10 cellular contexts compared by ENCODE assay signal in the genomic region with DNA sequence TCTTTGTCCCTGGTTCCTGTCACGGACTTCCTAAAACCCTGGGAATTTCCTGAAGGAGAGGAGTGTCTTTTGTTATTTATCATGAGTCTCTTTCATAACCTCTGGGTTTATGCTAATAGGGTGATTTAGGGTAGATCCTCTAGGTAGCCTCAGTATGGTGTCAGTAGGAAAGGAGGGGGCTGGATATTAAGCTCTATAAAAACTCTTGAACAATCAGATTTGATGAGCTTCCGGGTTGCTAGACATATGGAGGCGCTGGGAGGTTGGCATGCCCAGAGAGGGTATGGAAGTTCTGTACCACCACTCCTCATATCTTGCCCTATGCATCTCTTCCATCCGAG. TPM values are rescaled to one million over a fixed set of nuclear protein-coding genes. Genes with fewer than 3 reads are reported as not detected.
A peak's percentile ranks its signal among the peaks of the same experiment; 100 is the strongest.
DNase-seq lines count a peak whose midpoint lies in the region; ATAC-seq, FAIRE-seq and TF ChIP-seq lines count a peak whose summit lies in the region.
"Had no signal": no experiment of that assay in that cellular context is flagged by ENCODE, and none has a peak within 500 bp of the region (broad histone marks: within the 10 kb centered on the region; RNA-seq: fewer than 3 reads in every experiment).

No MANE protein-coding gene starts in this region.

- H2AFZ ChIP-seq in astrocyte (ENCODE audit: low read depth, low read length) = peak overlapping the region; percentile 82

- no peak for TF ChIP-seq POLR2A in lower leg skin (IDR thresholded peaks at IDR 0.05)

- H3K27me3 ChIP-seq in astrocyte (ENCODE audit: insufficient read depth, low read length) (no peaks in the 10 kb centered on the region), stomach smooth muscle (ENCODE audit: control insufficient read depth in 1 of 2, insufficient read depth in 2 of 2, low read length in 2 of 2) (no peaks in the 10 kb centered on the region)

- intact Hi-C loops in activated CD4-positive, alpha-beta T cell treated with anti-CD3 and anti-CD28 coated beads, Interleukin-2, amount 10 ng/mL, durations not matched to agents 24 days and 14 days (cut with micrococcal nuclease) = no loop called here
- intact Hi-C loops in kidney (cut with DNase I) (no loop called here), lower leg skin (cut with DNase I; ENCODE audit: low total_unique reads) (no loop called here)

- H3K27ac ChIP-seq in astrocyte (ENCODE audit: low read depth, low read length) (no peak overlapping the region), kidney (ENCODE audit: low read depth in 2 of 2, low read length in 2 of 2) (no peak overlapping the region), stomach smooth muscle (ENCODE audit: low read length) (no peak overlapping the region)

- ATAC-seq in GM18867 (IDR thresholded peaks at IDR 0.05; ENCODE audit: unreplicated experiment) (no peak), HG03469 (IDR thresholded peaks at IDR 0.05; ENCODE audit: unreplicated experiment) (no peak)

- peaks cover 11% of the 10 kb centered on the region for H3K9me3 Mint-ChIP-seq in activated CD4-positive, alpha-beta T cell treated with anti-CD3 and anti-CD28 coated beads, Interleukin-2, amount 10 ng/mL, durations not matched to agents 24 days and 14 days
- H3K9me3 Mint-ChIP-seq in astrocyte (ENCODE audit: unreplicated experiment) = no peaks in the 10 kb centered on the region

- no peaks in the 10 kb centered on the region for H3K9me3 ChIP-seq in astrocyte (ENCODE audit: insufficient read depth, low read depth, low read length)
- H3K9me3 ChIP-seq in kidney (ENCODE audit: control insufficient read depth in 1 of 2, low read length in 2 of 2) = no peaks in the 10 kb centered on the region
- H3K9me3 ChIP-seq in stomach smooth muscle (ENCODE audit: control insufficient read depth in 2 of 2, low read length in 2 of 2) = no peaks in the 10 kb centered on the region

- 56 to 63% methylated on average over 4 of the region's 4 CpGs for WGBS in lower leg skin, 2 donors

- peaks cover 4% of the 10 kb centered on the region for H3K36me3 Mint-ChIP-seq in activated CD4-positive, alpha-beta T cell treated with anti-CD3 and anti-CD28 coated beads, Interleukin-2, amount 10 ng/mL, durations not matched to agents 24 days and 14 days (ENCODE audit: low read depth)
- no peaks in the 10 kb centered on the region for H3K36me3 Mint-ChIP-seq in astrocyte (ENCODE audit: low read depth, unreplicated experiment)

- H3K4me1 Mint-ChIP-seq in activated CD4-positive, alpha-beta T cell treated with anti-CD3 and anti-CD28 coated beads, Interleukin-2, amount 10 ng/mL, durations not matched to agents 24 days and 14 days = peaks cover 10% of the 10 kb centered on the region
- H3K4me1 Mint-ChIP-seq in astrocyte (ENCODE audit: low read depth, unreplicated experiment) = no peaks in the 10 kb centered on the region

- H3K4me3 Mint-ChIP-seq in activated CD4-positive, alpha-beta T cell treated with anti-CD3 and anti-CD28 coated beads, Interleukin-2, amount 10 ng/mL, durations not matched to agents 24 days and 14 days = peak overlapping the region; percentile 84
- H3K4me3 Mint-ChIP-seq in astrocyte (ENCODE audit: unreplicated experiment) = no peak overlapping the region

- H3K27me3 Mint-ChIP-seq in activated CD4-positive, alpha-beta T cell treated with anti-CD3 and anti-CD28 coated beads, Interleukin-2, amount 10 ng/mL, durations not matched to agents 24 days and 14 days = peaks cover 2% of the 10 kb centered on the region
- no peaks in the 10 kb centered on the region for H3K27me3 Mint-ChIP-seq in astrocyte (ENCODE audit: low read depth, unreplicated experiment)

- DNase-seq in activated CD4-positive, alpha-beta T cell treated with anti-CD3 and anti-CD28 coated beads, Interleukin-2, amount 10 ng/mL, durations not matched to agents 24 days and 14 days = no peak
- DNase-seq in activated CD4-positive, alpha-beta T cell treated with anti-CD3 and anti-CD28 coated beads for 4 hours = no peak
- DNase-seq in astrocyte (ENCODE audit: low read depth) (no peak), kidney (no peak), lower leg skin (ENCODE audit: low spot score in 2 of 2) (no peak)
- DNase-seq: NCI-H1417 treated with DMSO at 0.1 percent for 48 hours, SW 1271 had no signal

- H3K79me2 ChIP-seq in astrocyte (ENCODE audit: insufficient read depth, low read length) = no peaks in the 10 kb centered on the region

- peak overlapping the region; percentile 89 for H3K27ac Mint-ChIP-seq in activated CD4-positive, alpha-beta T cell treated with anti-CD3 and anti-CD28 coated beads, Interleukin-2, amount 10 ng/mL, durations not matched to agents 24 days and 14 days
- H3K27ac Mint-ChIP-seq in astrocyte (ENCODE audit: unreplicated experiment) = no peak overlapping the region

- FAIRE-seq in astrocyte (lab: Jason Lieb, UNC) (no peak), kidney (lab: Jason Lieb, UNC) (no peak)

- TF ChIP-seq CTCF in astrocyte (IDR thresholded peaks at IDR 0.05; ENCODE audit: insufficient read depth, low read depth, low read length) = no peak
- no peak for TF ChIP-seq CTCF in kidney (IDR thresholded peaks at IDR 0.05; ENCODE audit: borderline replicate concordance, extremely low read depth, insufficient read depth)
- no peak for TF ChIP-seq CTCF in lower leg skin (IDR thresholded peaks at IDR 0.05)

- peak overlapping the region; percentile 80 for H3K9ac ChIP-seq in astrocyte (ENCODE audit: low read length)
- peak overlapping the region in 1 of 2 donors; percentile 8 for H3K9ac ChIP-seq in kidney (ENCODE audit: low read length in 2 of 2)
- H3K9ac ChIP-seq in stomach smooth muscle (ENCODE audit: low read length in 2 of 2) = peak overlapping the region in 1 of 2 donors; percentile 48

- H3K36me3 ChIP-seq in astrocyte (ENCODE audit: insufficient read depth, low read length) (no peaks in the 10 kb centered on the region), kidney (ENCODE audit: control insufficient read depth in 1 of 2, insufficient read depth in 2 of 2, low read length in 2 of 2) (no peaks in the 10 kb centered on the region), stomach smooth muscle (ENCODE audit: control insufficient read depth in 2 of 2, insufficient read depth in 2 of 2, low read length in 2 of 2) (no peaks in the 10 kb centered on the region)

- H3K4me1 ChIP-seq in astrocyte (ENCODE audit: insufficient read depth, low read length) = no peaks in the 10 kb centered on the region
- no peaks in the 10 kb centered on the region for H3K4me1 ChIP-seq in kidney (ENCODE audit: control insufficient read depth in 1 of 2, insufficient read depth in 1 of 2, low read depth in 1 of 2, low read length in 2 of 2)
- H3K4me1 ChIP-seq in stomach smooth muscle (ENCODE audit: control insufficient read depth, insufficient read depth, low read length) = peaks cover 2% of the 10 kb centered on the region

- no peaks in the 10 kb centered on the region for H4K20me1 ChIP-seq in astrocyte (ENCODE audit: insufficient read depth, low read length)

- peak overlapping the region; percentile 93 for H3K4me2 ChIP-seq in astrocyte (ENCODE audit: low read length)

- H3K4me3 ChIP-seq in astrocyte (ENCODE audit: insufficient read depth, low read depth, low read length) = peak overlapping the region; percentile 71
- peak overlapping the region; percentile 51 to 76 for H3K4me3 ChIP-seq in kidney (ENCODE audit: low read length in 2 of 2)
- peak overlapping the region; percentile 73 to 85 for H3K4me3 ChIP-seq in stomach smooth muscle (ENCODE audit: low read length in 2 of 2)
- no peak overlapping the region for H3K4me3 ChIP-seq in lower leg skin (ENCODE audit: low read depth, poor library complexity, severe bottlenecking)

RNA-seq across cellular contexts. Expression of a gene that starts 15.5 kb away (rescaled TPM):
- total RNA-seq in activated CD4-positive, alpha-beta T cell treated with anti-CD3 and anti-CD28 coated beads, Interleukin-2, amount 10 ng/mL, durations not matched to agents 24 days and 14 days = 94.7 and 104 TPM in 2 replicates
- 94.2 and 108 TPM in 2 replicates for total RNA-seq in astrocyte
- total RNA-seq in kidney = 86.6 TPM
- 14.0 TPM for polyA plus RNA-seq in kidney (ENCODE audit: insufficient read depth, low read depth, low replicate concordance)
- 100 to 1,000 TPM in 3 of 4 donors, 10 to 100 TPM in 1; 82.5 to 201 (median 156) TPM for total RNA-seq in lower leg skin

RNA-seq across cellular contexts. Expression of a gene that starts 30.9 kb away (rescaled TPM):
- 14.1 TPM in 2 replicates for total RNA-seq in activated CD4-positive, alpha-beta T cell treated with anti-CD3 and anti-CD28 coated beads, Interleukin-2, amount 10 ng/mL, durations not matched to agents 24 days and 14 days
- total RNA-seq in astrocyte (19.7 and 21.1 TPM in 2 replicates), kidney (30.2 TPM), lower leg skin (10 to 100 TPM; 26.7 to 52.8 (median 50.2) TPM)
- 67.0 TPM for polyA plus RNA-seq in kidney (ENCODE audit: insufficient read depth, low read depth, low replicate concordance)
